ENCODE assay signal across 19 cellular contexts in the genomic region with DNA sequence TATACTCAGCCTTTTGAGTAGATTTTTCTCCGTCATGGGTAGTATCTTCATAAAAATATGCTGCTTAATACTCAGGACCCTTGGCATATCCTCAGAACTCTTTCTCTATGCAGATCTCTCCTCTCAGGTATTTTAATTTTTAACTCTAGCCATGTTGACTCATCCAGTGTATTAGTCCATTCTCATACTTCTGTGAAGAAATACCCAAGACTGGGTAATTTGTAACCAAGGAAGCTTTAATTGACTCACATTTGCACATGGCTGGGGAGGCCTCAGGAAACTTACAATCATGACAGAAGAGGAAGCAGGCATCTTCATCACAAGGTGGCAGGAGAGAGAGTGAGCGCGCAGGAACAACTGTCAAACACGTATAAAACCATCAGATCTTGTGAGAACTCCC.
A peak's percentile ranks its signal among the peaks of the same experiment; 100 is the strongest.
DNase-seq lines count a peak whose midpoint lies in the region; ATAC-seq, FAIRE-seq and TF ChIP-seq lines count a peak whose summit lies in the region.
"Had no signal": no experiment of that assay in that cellular context is flagged by ENCODE, and none has a peak within 500 bp of the region (broad histone marks: within the 10 kb centered on the region; RNA-seq: fewer than 3 reads in every experiment).

No MANE protein-coding gene starts in this region.

- DNase-seq in stimulated activated naive CD8-positive, alpha-beta T cell treated with anti-CD3 and anti-CD28 coated beads, Interleukin-15, Interleukin-2, amounts not matched to agents 100 U/mL and 50 U/mL, for 24 hours: no peak
- no peak for DNase-seq in stimulated activated naive CD8-positive, alpha-beta T cell treated with anti-CD3 and anti-CD28 coated beads, Interleukin-15, amount 100 ng/mL, for 72 hours
- DNase-seq in HTR-8/SVneo (ENCODE audit: insufficient read length, low spot score) (no peak), foreskin keratinocyte (peak in 1 of 2 donors; percentile 37), HAP-1 (ENCODE audit: low spot score in 2 of 2) (no peak), NCI-H510A (lab: John Stamatoyannopoulos, UW) (no peak)
- DNase-seq: CD4-positive, CD25-positive, alpha-beta regulatory T cell; DMS79; GOT3; NCI-H1417; NCI-H1694 treated with DMSO at 0.1 percent for 48 hours; NCI-H2081 treated with DMSO at 0.1 percent for 48 hours; NCI-H446; NCI-H526 treated with DMSO at 0.1 percent for 48 hours; SJCRH30 had no signal

- no peaks in the 10 kb centered on the region for H3K9me3 ChIP-seq in HAP-1

- no peak overlapping the region for H3K27ac Mint-ChIP-seq in stimulated activated naive CD8-positive, alpha-beta T cell treated with anti-CD3 and anti-CD28 coated beads, Interleukin-15, amount 100 ng/mL, for 72 hours
- H3K27ac Mint-ChIP-seq: CD4-positive, CD25-positive, alpha-beta regulatory T cell; IgD-negative memory B cell had no signal

- no peaks in the 10 kb centered on the region for H3K27me3 Mint-ChIP-seq in stimulated activated naive CD8-positive, alpha-beta T cell treated with anti-CD3 and anti-CD28 coated beads, Interleukin-15, amount 100 ng/mL, for 72 hours
- H3K27me3 Mint-ChIP-seq: IgD-negative memory B cell had no signal

- H3K4me1 ChIP-seq in foreskin keratinocyte (no peaks in the 10 kb centered on the region), HAP-1 (no peaks in the 10 kb centered on the region)
- H3K4me1 ChIP-seq: SJCRH30 had no signal

- ATAC-seq in stimulated activated naive CD8-positive, alpha-beta T cell treated with anti-CD3 and anti-CD28 coated beads, Interleukin-15, Interleukin-2, amounts not matched to agents 100 U/mL and 50 U/mL, for 24 hours: peak; percentile 40
- no peak for ATAC-seq in stimulated activated naive CD8-positive, alpha-beta T cell treated with anti-CD3 and anti-CD28 coated beads, Interleukin-15, amount 100 ng/mL, for 72 hours
- peak; percentile 44 for ATAC-seq in foreskin keratinocyte
- no peak for ATAC-seq in GM21737 (IDR thresholded peaks at IDR 0.05; ENCODE audit: unreplicated experiment)
- ATAC-seq: HCT116, Panc1 had no signal

- TF ChIP-seq CTCF in foreskin keratinocyte (conservative IDR thresholded peaks at IDR 0.05): no peak

- H3K27ac ChIP-seq in foreskin keratinocyte: no peak overlapping the region
- H3K27ac ChIP-seq: SJCRH30 had no signal

- no peaks in the 10 kb centered on the region for H3K36me3 ChIP-seq in HAP-1 (replicated peaks)
- H3K36me3 ChIP-seq: SJCRH30 had no signal

- no peak overlapping the region for H3K4me3 ChIP-seq in HAP-1
- H3K4me3 ChIP-seq: SJCRH30 had no signal

- peak; percentile 42 for FAIRE-seq in HTR-8/SVneo (lab: Jason Lieb, UNC)

- peaks cover 7% of the 10 kb centered on the region for H3K4me1 Mint-ChIP-seq in stimulated activated naive CD8-positive, alpha-beta T cell treated with anti-CD3 and anti-CD28 coated beads, Interleukin-15, amount 100 ng/mL, for 72 hours

- H3K9me3 Mint-ChIP-seq in stimulated activated naive CD8-positive, alpha-beta T cell treated with anti-CD3 and anti-CD28 coated beads, Interleukin-15, amount 100 ng/mL, for 72 hours: peaks cover 9 to 32% of the 10 kb centered on the region in 2 donors

- no peaks in the 10 kb centered on the region for H3K27me3 ChIP-seq in foreskin keratinocyte
- no peaks in the 10 kb centered on the region for H3K27me3 ChIP-seq in HAP-1 (ENCODE audit: low read depth)
- H3K27me3 ChIP-seq: SJCRH30 had no signal

- no peak overlapping the region for H3K4me3 Mint-ChIP-seq in stimulated activated naive CD8-positive, alpha-beta T cell treated with anti-CD3 and anti-CD28 coated beads, Interleukin-15, amount 100 ng/mL, for 72 hours
- H3K4me3 Mint-ChIP-seq: CD4-positive, CD25-positive, alpha-beta regulatory T cell; IgD-negative memory B cell had no signal

- in situ Hi-C loops in HAP-1 (cut with MboI; ENCODE audit: low sequenced_read_pairs): no loop called here

Comparison
In these comparisons a context has a peak if more than half of its experiments do, and no peak if none do; other contexts are left out.
1. ATAC-seq: peak in stimulated activated naive CD8-positive, alpha-beta T cell treated with anti-CD3 and anti-CD28 coated beads, Interleukin-15, Interleukin-2, amounts not matched to agents 100 U/mL and 50 U/mL, for 24 hours (single experiment) and foreskin keratinocyte (single experiment); none in stimulated activated naive CD8-positive, alpha-beta T cell treated with anti-CD3 and anti-CD28 coated beads, Interleukin-15, amount 100 ng/mL, for 72 hours (single experiment) and GM21737 (single experiment).